In genomic region chr9:33223696-33224095, GRCh38 we compare ENCODE assay signal across 16 cellular contexts. TPM values are rescaled to one million over a fixed set of nuclear protein-coding genes. Genes with fewer than 3 reads are reported as not detected.
DNase-seq lines count a peak whose midpoint lies in the region; ATAC-seq and TF ChIP-seq lines count a peak whose summit lies in the region.
"Had no signal": no experiment of that assay in that cellular context is flagged by ENCODE, and none has a peak within 500 bp of the region (broad histone marks: within the 10 kb centered on the region; RNA-seq: fewer than 3 reads in every experiment).

No MANE protein-coding gene starts in this region.

- no TSS peak for BruUV-seq in IMR-90 (replicated peaks; lab: Mats Ljungman, UMichigan)

- H3K23ac ChIP-seq in IMR-90 (ENCODE audit: low read depth, low read length) (no peak overlapping the region), mesendoderm (ENCODE audit: low read length) (no peak overlapping the region)

- H3K27me3 ChIP-seq in IMR-90 (ENCODE audit: control insufficient read depth, insufficient read depth, low read length) (no peaks in the 10 kb centered on the region), adipocyte (replicated peaks; ENCODE audit: control insufficient read depth, insufficient read depth, low read length) (no peaks in the 10 kb centered on the region), mesendoderm (ENCODE audit: insufficient read depth, low read length, poor library complexity) (no peaks in the 10 kb centered on the region)

- H3K36me3 ChIP-seq in IMR-90 (ENCODE audit: control insufficient read depth, insufficient read depth, low read length) (no peaks in the 10 kb centered on the region), adipocyte (ENCODE audit: control insufficient read depth, insufficient read depth, low read length, severe bottlenecking) (no peaks in the 10 kb centered on the region), mesendoderm (ENCODE audit: control insufficient read depth, insufficient read depth, low read length) (no peaks in the 10 kb centered on the region)

- H3K4me1 ChIP-seq in IMR-90 (ENCODE audit: control insufficient read depth, insufficient read depth, low read length) (peaks cover 7% of the 10 kb centered on the region), adipocyte (ENCODE audit: control insufficient read depth, insufficient read depth, low read length) (peaks cover 7% of the 10 kb centered on the region), mesendoderm (ENCODE audit: control insufficient read depth, low read depth, low read length) (no peaks in the 10 kb centered on the region)

- H3K9me3 Mint-ChIP-seq in WTC11 = no peaks in the 10 kb centered on the region
- H3K9me3 Mint-ChIP-seq: stimulated activated naive CD8-positive, alpha-beta T cell treated with anti-CD3 and anti-CD28 coated beads, Interleukin-15, amount 100 ng/mL, for 72 hours had no signal

- no peak overlapping the region for H3K18ac ChIP-seq in IMR-90 (ENCODE audit: low read depth, low read length)
- no peak overlapping the region for H3K18ac ChIP-seq in mesendoderm (ENCODE audit: low read length)

- no peak overlapping the region for H4K91ac ChIP-seq in IMR-90 (ENCODE audit: insufficient read depth, low read depth, low read length)

- H3K27me3 Mint-ChIP-seq in WTC11 (ENCODE audit: low read depth) = no peaks in the 10 kb centered on the region
- H3K27me3 Mint-ChIP-seq: progenitor cell of endocrine pancreas; stimulated activated naive CD8-positive, alpha-beta T cell treated with anti-CD3 and anti-CD28 coated beads, Interleukin-15, amount 100 ng/mL, for 72 hours had no signal

- TF ChIP-seq CTCF in IMR-90 (conservative IDR thresholded peaks at IDR 0.05; ENCODE audit: low read depth, low read length) = peak; percentile 31
- no peak for TF ChIP-seq CTCF in WTC11 (IDR thresholded peaks at IDR 0.05)

- TF ChIP-seq POLR2A in IMR-90 (IDR thresholded peaks at IDR 0.05; ENCODE audit: low read depth, low read length) = no peak

- dilution Hi-C loops in IMR-90 (cut with HindIII; ENCODE audit: low sequenced_read_pairs, unreplicated experiment) = no loop called here

- H3K36me3 Mint-ChIP-seq in WTC11 = no peaks in the 10 kb centered on the region

- no peak overlapping the region for H2BK20ac ChIP-seq in IMR-90 (ENCODE audit: low read depth, low read length)

- no peak overlapping the region for H3K27ac Mint-ChIP-seq in WTC11
- H3K27ac Mint-ChIP-seq: progenitor cell of endocrine pancreas had no signal

- H3K9me3 ChIP-seq in IMR-90 (ENCODE audit: control insufficient read depth, insufficient read depth, low read length) (no peaks in the 10 kb centered on the region), adipocyte (ENCODE audit: control insufficient read depth, low read length) (no peaks in the 10 kb centered on the region)

- H3K4ac ChIP-seq in IMR-90 (ENCODE audit: low read depth, low read length) (no peak overlapping the region), mesendoderm (ENCODE audit: low read depth, low read length) (no peak overlapping the region)

- no peak overlapping the region for H3K14ac ChIP-seq in IMR-90 (replicated peaks; ENCODE audit: low read depth, low read length)

- no peak overlapping the region for H4K5ac ChIP-seq in IMR-90 (ENCODE audit: low read depth, low read length)
- H4K5ac ChIP-seq in mesendoderm (ENCODE audit: low read length) = no peak overlapping the region

- no peak overlapping the region for H3K4me3 Mint-ChIP-seq in WTC11
- H3K4me3 Mint-ChIP-seq: stimulated activated naive CD8-positive, alpha-beta T cell treated with anti-CD3 and anti-CD28 coated beads, Interleukin-15, amount 100 ng/mL, for 72 hours had no signal

- CTCF ChIA-PET in IMR-90 (lab: Yijun Ruan, JAX) = interaction anchor here (0.6 to 1.2 kb wide), 3 partner anchors 53 to 229 kb away, joined by 3 read pairs; no protein-coding TSS in a partner anchor
- CTCF ChIA-PET in WTC11 (lab: Charles Lee) = no interaction called here

- no peak overlapping the region for H2AK9ac ChIP-seq in IMR-90 (replicated peaks; ENCODE audit: low read depth, low read length, poor library complexity)

- POLR2A ChIA-PET in IMR-90 (lab: Charles Lee; ENCODE audit: unreplicated experiment) = no interaction called here
- POLR2A ChIA-PET in WTC11 (lab: Charles Lee) = no interaction called here

- no peak overlapping the region for H2AK5ac ChIP-seq in IMR-90 (ENCODE audit: low read depth, low read length)
- H2AK5ac ChIP-seq in mesendoderm (ENCODE audit: low read length) = no peak overlapping the region

- no CpG with 5 or more reads among the region's 1 CpG for WGBS in IMR-90 (ENCODE audit: extremely low coverage in 2 of 2, insufficient read length in 1 of 2), 2 experiments
- WGBS in mesendoderm (ENCODE audit: extremely low coverage, insufficient coverage, low lambda C conversion rate) = no CpG with 5 or more reads among the region's 1 CpG

- H4K8ac ChIP-seq in IMR-90 (ENCODE audit: low read depth in 2 of 2, low read length in 2 of 2) (no peak overlapping the region), mesendoderm (ENCODE audit: low read depth, low read length) (no peak overlapping the region)

- 0 out of 2 replicates have a peak, but pooled peaks cover 3% of the 10 kb centered on the region for H3K9me1 ChIP-seq in IMR-90 (ENCODE audit: insufficient read depth, low read length)

- no peaks in the 10 kb centered on the region for H4K20me1 ChIP-seq in IMR-90 (ENCODE audit: insufficient read depth, low read length)

- no peak overlapping the region for H2AFZ ChIP-seq in IMR-90 (replicated peaks; ENCODE audit: low read length, poor library complexity)

- TF ChIP-seq RAD21 in IMR-90 (IDR thresholded peaks at IDR 0.05; ENCODE audit: low read length) = peak; percentile 37; the same call in 1 of the 2 replicates

- H3K56ac ChIP-seq in IMR-90 (ENCODE audit: extremely low read depth, insufficient read depth, low read length) (no peak overlapping the region), mesendoderm (ENCODE audit: low read length) (no peak overlapping the region)

- no peaks in the 10 kb centered on the region for H3K4me1 Mint-ChIP-seq in WTC11

- intact Hi-C loops in IMR-90 (cut with micrococcal nuclease) = loop anchor here (2.0 to 5.0 kb wide), 2 partner anchors 36 to 57 kb away; partner anchors contain the start of gene B4GALT1

- H3K4me3 ChIP-seq in IMR-90 (ENCODE audit: insufficient read depth, low read depth, low read length) (no peak overlapping the region), adipocyte (ENCODE audit: low read length) (no peak overlapping the region), mesendoderm (ENCODE audit: low read length) (no peak overlapping the region)

- H2BK5ac ChIP-seq in IMR-90 (ENCODE audit: low read depth, low read length, poor library complexity, severe bottlenecking) = no peak overlapping the region
- no peak overlapping the region for H2BK5ac ChIP-seq in mesendoderm (ENCODE audit: low read length)

- ATAC-seq in IMR-90 (ENCODE audit: low read depth) = no peak
- ATAC-seq in WTC11 = no peak
- ATAC-seq: stimulated activated naive CD8-positive, alpha-beta T cell treated with anti-CD3 and anti-CD28 coated beads, Interleukin-15, amount 100 ng/mL, for 72 hours had no signal

- in situ Hi-C loops in IMR-90 (cut with MboI; ENCODE audit: low sequenced_read_pairs) = no loop called here

- DNase-seq in EH (ENCODE audit: low read depth) = peak; percentile 53
- DNase-seq in IMR-90 = no peak
- peak; percentile 17 for DNase-seq in adipocyte (ENCODE audit: low read depth)
- DNase-seq in mesendoderm = peak; percentile 56
- no peak for DNase-seq in WTC11 (ENCODE audit: low spot score)
- DNase-seq in NCI-H2171 (lab: John Stamatoyannopoulos, UW) = no peak
- DNase-seq in RKO (ENCODE audit: low spot score) = no peak
- DNase-seq in HK-2 (ENCODE audit: unreplicated experiment) = no peak
- DNase-seq: activated CD4-positive, alpha-beta T cell treated with anti-CD3 and anti-CD28 coated beads, Interleukin-2, amount 50 U/mL, for 48 hours; activated naive CD4-positive, alpha-beta T cell treated with anti-CD3 and anti-CD28 coated beads, Interleukin-2, amount 50 U/mL, for 16 hours; NCI-H526 treated with DMSO at 0.1 percent for 48 hours; stimulated activated CD4-positive, alpha-beta T cell treated with anti-CD3 and anti-CD28 coated beads, Interleukin-4, amount 100 ng/mL, for 4 hours; stimulated activated naive CD8-positive, alpha-beta T cell treated with anti-CD3 and anti-CD28 coated beads, Interleukin-15, amount 100 ng/mL, for 72 hours had no signal

- H3K9ac ChIP-seq in IMR-90 (ENCODE audit: low read depth, low read length) (no peak overlapping the region), adipocyte (ENCODE audit: low read length) (no peak overlapping the region), mesendoderm (ENCODE audit: low read length) (no peak overlapping the region)

- H3K27ac ChIP-seq in IMR-90 (ENCODE audit: insufficient read depth, low read length) (no peak overlapping the region), mesendoderm (ENCODE audit: low read depth, low read length) (no peak overlapping the region)

- no peak overlapping the region for H3K4me2 ChIP-seq in IMR-90 (ENCODE audit: low read depth, low read length)
- no peak overlapping the region for H3K4me2 ChIP-seq in mesendoderm (ENCODE audit: low read length)

- H3K79me1 ChIP-seq in IMR-90 (ENCODE audit: low read depth in 1 of 2, low read length in 2 of 2) = no peaks in the 10 kb centered on the region
- no peaks in the 10 kb centered on the region for H3K79me1 ChIP-seq in mesendoderm (ENCODE audit: low read length)

- H2BK120ac ChIP-seq in IMR-90 (ENCODE audit: low read depth, low read length) = no peak overlapping the region
- no peak overlapping the region for H2BK120ac ChIP-seq in mesendoderm (ENCODE audit: low read depth, low read length)

- H3K79me2 ChIP-seq in mesendoderm (ENCODE audit: control insufficient read depth, insufficient read depth, low read length) = no peaks in the 10 kb centered on the region

- H2BK15ac ChIP-seq in IMR-90 (ENCODE audit: low read depth, low read length) (no peak overlapping the region), mesendoderm (replicated peaks; ENCODE audit: low read depth) (no peak overlapping the region)

RNA-seq across cellular contexts. Expression of gene SPINK4, which starts 16.3 kb away (rescaled TPM):
- total RNA-seq in IMR-90 (2012; rRNA removed) (not detected in 2 replicates), WTC11 (2021) (not detected in 3 replicates)
- polyA plus RNA-seq in IMR-90 (2012; rRNA removed) = not detected in 2 replicates
- not detected in 2 replicates for polyA plus RNA-seq in IMR-90 (2012; cell fraction: cytosol; rRNA removed)
- not detected in 2 replicates for polyA plus RNA-seq in IMR-90 (2012; cell fraction: nucleus; rRNA removed; ENCODE audit: low replicate concordance)
- not detected for polyA plus RNA-seq in mesendoderm (2013, experiment 1 of 2)
- not detected for polyA plus RNA-seq in mesendoderm (2013, experiment 2 of 2)
- total RNA-seq: lung microvascular endothelial cell, MCF 10A, progenitor cell of endocrine pancreas had no signal

RNA-seq across cellular contexts. Expression of gene BAG1, which starts 40.8 kb away (rescaled TPM):
- total RNA-seq in IMR-90 (2012; rRNA removed) = 4.5 and 8.3 TPM in 2 replicates
- 20.4 and 20.9 TPM in 2 replicates for polyA plus RNA-seq in IMR-90 (2012; rRNA removed)
- polyA plus RNA-seq in IMR-90 (2012; cell fraction: cytosol; rRNA removed) = 25.9 and 61.7 TPM in 2 replicates
- 13.3 and 25.4 TPM in 2 replicates for polyA plus RNA-seq in IMR-90 (2012; cell fraction: nucleus; rRNA removed; ENCODE audit: low replicate concordance)
- 41.5 TPM for polyA plus RNA-seq in mesendoderm (2013, experiment 1 of 2)
- 39.9 TPM for polyA plus RNA-seq in mesendoderm (2013, experiment 2 of 2)
- total RNA-seq in WTC11 (2021) = 44.7 to 52.9 TPM (median 48.2 TPM) in 3 replicates

RNA-seq across cellular contexts. Expression of gene CHMP5, which starts 41.2 kb away (rescaled TPM):
- total RNA-seq in IMR-90 (2012; rRNA removed) (70.6 and 95.5 TPM in 2 replicates), WTC11 (2021) (46.2 to 50.6 TPM (median 46.9 TPM) in 3 replicates)
- polyA plus RNA-seq in IMR-90 (2012; rRNA removed) = 70.2 and 80.8 TPM in 2 replicates
- 14.6 and 19.1 TPM in 2 replicates for polyA plus RNA-seq in IMR-90 (2012; cell fraction: cytosol; rRNA removed)
- polyA plus RNA-seq in IMR-90 (2012; cell fraction: nucleus; rRNA removed; ENCODE audit: low replicate concordance) = 4.9 and 27.8 TPM in 2 replicates
- polyA plus RNA-seq in mesendoderm (2013, experiment 1 of 2) = 45.5 TPM
- 45.1 TPM for polyA plus RNA-seq in mesendoderm (2013, experiment 2 of 2)

RNA-seq across cellular contexts. Expression of gene B4GALT1, which starts 56.6 kb away (rescaled TPM):
- total RNA-seq in IMR-90 (2012; rRNA removed) (8.8 and 11.9 TPM in 2 replicates), WTC11 (2021) (19.1 to 20.2 TPM (median 19.8 TPM) in 3 replicates)
- 37.6 and 37.8 TPM in 2 replicates for polyA plus RNA-seq in IMR-90 (2012; rRNA removed)
- 28.7 and 34.0 TPM in 2 replicates for polyA plus RNA-seq in IMR-90 (2012; cell fraction: cytosol; rRNA removed)
- polyA plus RNA-seq in IMR-90 (2012; cell fraction: nucleus; rRNA removed; ENCODE audit: low replicate concordance) = 15.4 and 23.3 TPM in 2 replicates
- polyA plus RNA-seq in mesendoderm (2013, experiment 1 of 2) = 16.0 TPM
- 15.4 TPM for polyA plus RNA-seq in mesendoderm (2013, experiment 2 of 2)

Comparison
In these comparisons a context has a peak if more than half of its experiments do, and no peak if none do; other contexts are left out.
1. DNase-seq: peak in EH (single experiment), adipocyte (single experiment) and mesendoderm (single experiment); none in IMR-90 (single experiment), WTC11 (single experiment), NCI-H2171 (single experiment), RKO (single experiment) and HK-2 (single experiment).